1 cellular context compared by ENCODE assay signal in genomic region chr2:182646763-182647498, GRCh38.
TF ChIP-seq lines count a peak whose summit lies in the region.

No MANE protein-coding gene starts in this region.

TF ChIP-seq in GM23338, 12 proteins besides CTCF, POLR2A, EP300 and RAD21 (continued from another document):
- TF ChIP-seq ZNF462 (CRISPR knock-in tag; IDR thresholded peaks at IDR 0.05) = no peak
- TF ChIP-seq ETS1 (IDR thresholded peaks at IDR 0.05) = no peak
